ENCODE assay signal across 23 cellular contexts in the genomic region with DNA sequence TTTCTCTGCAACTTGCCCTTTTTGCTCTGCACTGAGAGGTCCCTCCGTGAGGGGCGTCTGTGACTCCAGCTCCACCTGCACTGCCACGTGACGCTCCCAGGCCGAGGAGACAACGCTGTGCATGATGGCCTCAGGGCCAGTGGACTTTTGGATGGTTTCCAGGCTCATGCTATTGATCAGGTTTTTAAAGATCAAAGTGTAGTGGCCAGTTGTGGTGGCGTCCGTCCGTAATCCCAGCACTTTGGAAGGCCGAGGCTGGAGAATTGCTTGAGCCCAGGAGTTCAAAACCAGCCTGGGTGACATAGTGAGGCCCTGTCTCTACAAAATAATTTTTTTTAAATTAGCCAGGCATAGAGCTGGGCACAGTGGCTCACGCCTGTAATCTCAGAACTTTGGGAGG.
"Had no signal": no experiment of that assay in that cellular context is flagged by ENCODE, and none has a peak within 500 bp of the region (broad histone marks: within the 10 kb centered on the region; RNA-seq: fewer than 3 reads in every experiment).

No MANE protein-coding gene starts in this region.

- H3K27ac ChIP-seq: coronary artery, dorsolateral prefrontal cortex, heart left ventricle, left lung, neutrophil, ovary, suprapubic skin, thyroid gland, uterus had no signal

- H3K27me3 Mint-ChIP-seq: type B pancreatic cell had no signal

- DNase-seq: dorsolateral prefrontal cortex; effector CD8-positive, alpha-beta T cell; foreskin melanocyte; hippocampal formation; left lung; mesenchymal stem cell; midbrain; naive B cell; nephron progenitor cell; ovary; stimulated activated CD4-positive, alpha-beta T cell treated with anti-CD3 and anti-CD28 coated beads, Interleukin-2, amount 100 ng/mL, for 48 hours; stimulated activated naive CD8-positive, alpha-beta T cell treated with anti-CD3 and anti-CD28 coated beads, Interleukin-15, Interleukin-2, amounts not matched to agents 100 U/mL and 50 U/mL, for 24 hours; thyroid gland; uterus had no signal

- H3K9me3 ChIP-seq: heart left ventricle, left lung, neutrophil, ovary, suprapubic skin, thyroid gland, uterus had no signal

- ATAC-seq: heart left ventricle; left lung; right cardiac atrium; stimulated activated naive CD8-positive, alpha-beta T cell treated with anti-CD3 and anti-CD28 coated beads, Interleukin-15, Interleukin-2, amounts not matched to agents 100 U/mL and 50 U/mL, for 24 hours had no signal

- H3K4me3 Mint-ChIP-seq: naive B cell, nephron progenitor cell, type B pancreatic cell had no signal

- H3K36me3 Mint-ChIP-seq: naive B cell had no signal

- H3K36me3 ChIP-seq: heart left ventricle, left lung, neutrophil, ovary, suprapubic skin, thyroid gland, uterus had no signal

- H3K4me3 ChIP-seq: coronary artery, dorsolateral prefrontal cortex, heart left ventricle, left lung, lung, ovary, smooth muscle cell, suprapubic skin, thyroid gland, uterus had no signal

- H3K27ac Mint-ChIP-seq: nephron progenitor cell, type B pancreatic cell had no signal

- H3K9me3 Mint-ChIP-seq: naive B cell, type B pancreatic cell had no signal

- H3K27me3 ChIP-seq: heart left ventricle, ovary, suprapubic skin, thyroid gland, uterus had no signal

- FAIRE-seq: islet of Langerhans had no signal
